ENCODE assay signal across 1 cellular context in the genomic region with DNA sequence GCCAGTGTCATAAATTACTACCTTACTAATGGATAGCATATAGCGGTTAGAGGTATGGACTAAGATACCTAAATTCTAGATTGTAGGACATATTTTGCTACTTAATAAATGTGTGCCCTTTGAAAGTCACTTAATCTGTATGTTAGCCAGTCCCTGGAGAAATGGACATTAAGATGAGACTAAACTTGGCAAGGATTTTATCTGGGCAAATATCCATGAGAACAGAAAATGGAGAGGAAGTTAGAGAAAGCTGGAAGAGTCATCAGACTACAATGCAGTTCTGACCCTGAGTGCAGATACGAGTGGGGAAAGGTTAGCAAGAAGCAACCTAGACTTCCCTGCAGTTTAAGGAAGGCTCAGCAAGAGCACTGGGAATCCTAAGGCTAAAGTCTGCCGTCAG.
TF ChIP-seq lines count a peak whose summit lies in the region.

No MANE protein-coding gene starts in this region.

TF ChIP-seq in IMR-90, 13 proteins besides CTCF, POLR2A, EP300 and RAD21:
- TF ChIP-seq, protein P1, sequence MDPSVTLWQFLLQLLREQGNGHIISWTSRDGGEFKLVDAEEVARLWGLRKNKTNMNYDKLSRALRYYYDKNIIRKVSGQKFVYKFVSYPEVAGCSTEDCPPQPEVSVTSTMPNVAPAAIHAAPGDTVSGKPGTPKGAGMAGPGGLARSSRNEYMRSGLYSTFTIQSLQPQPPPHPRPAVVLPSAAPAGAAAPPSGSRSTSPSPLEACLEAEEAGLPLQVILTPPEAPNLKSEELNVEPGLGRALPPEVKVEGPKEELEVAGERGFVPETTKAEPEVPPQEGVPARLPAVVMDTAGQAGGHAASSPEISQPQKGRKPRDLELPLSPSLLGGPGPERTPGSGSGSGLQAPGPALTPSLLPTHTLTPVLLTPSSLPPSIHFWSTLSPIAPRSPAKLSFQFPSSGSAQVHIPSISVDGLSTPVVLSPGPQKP (IDR thresholded peaks at IDR 0.05; ENCODE audit: borderline replicate concordance, low read depth, low read length) = no peak
- TF ChIP-seq, protein P2, sequence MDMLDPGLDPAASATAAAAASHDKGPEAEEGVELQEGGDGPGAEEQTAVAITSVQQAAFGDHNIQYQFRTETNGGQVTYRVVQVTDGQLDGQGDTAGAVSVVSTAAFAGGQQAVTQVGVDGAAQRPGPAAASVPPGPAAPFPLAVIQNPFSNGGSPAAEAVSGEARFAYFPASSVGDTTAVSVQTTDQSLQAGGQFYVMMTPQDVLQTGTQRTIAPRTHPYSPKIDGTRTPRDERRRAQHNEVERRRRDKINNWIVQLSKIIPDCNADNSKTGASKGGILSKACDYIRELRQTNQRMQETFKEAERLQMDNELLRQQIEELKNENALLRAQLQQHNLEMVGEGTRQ (IDR thresholded peaks at IDR 0.05; ENCODE audit: low read depth, low read length) = no peak
- no peak for TF ChIP-seq BHLHE40 (IDR thresholded peaks at IDR 0.05; ENCODE audit: low read depth, low read length)
- TF ChIP-seq RFX5 (IDR thresholded peaks at IDR 0.05; ENCODE audit: low read depth, low read length) = no peak
- no peak for TF ChIP-seq FOS (IDR thresholded peaks at IDR 0.05; ENCODE audit: low read depth, low read length)
- TF ChIP-seq RCOR1 (IDR thresholded peaks at IDR 0.05; ENCODE audit: insufficient replicate concordance, low read length) = no peak
- TF ChIP-seq MAZ (IDR thresholded peaks at IDR 0.05; ENCODE audit: borderline replicate concordance, low read depth, low read length) = no peak
- no peak for TF ChIP-seq CHD1 (IDR thresholded peaks at IDR 0.05; ENCODE audit: low read depth, low read length)
- TF ChIP-seq MXI1 (IDR thresholded peaks at IDR 0.05; ENCODE audit: borderline replicate concordance, low read depth, low read length) = no peak
- no peak for TF ChIP-seq SMC3 (IDR thresholded peaks at IDR 0.05; ENCODE audit: low read depth, low read length)
- TF ChIP-seq MAFK (IDR thresholded peaks at IDR 0.05; ENCODE audit: low read depth, low read length) = no peak
- no peak for TF ChIP-seq CEBPB (IDR thresholded peaks at IDR 0.05; ENCODE audit: low read depth, low read length)
- TF ChIP-seq NFE2L2 (IDR thresholded peaks at IDR 0.05; ENCODE audit: low read depth, low read length) = no peak
TF ChIP-seq in IMR-90: peak in this region for 0.
